Comparison of ENCODE assay signal across 8 cellular contexts in the genomic region with DNA sequence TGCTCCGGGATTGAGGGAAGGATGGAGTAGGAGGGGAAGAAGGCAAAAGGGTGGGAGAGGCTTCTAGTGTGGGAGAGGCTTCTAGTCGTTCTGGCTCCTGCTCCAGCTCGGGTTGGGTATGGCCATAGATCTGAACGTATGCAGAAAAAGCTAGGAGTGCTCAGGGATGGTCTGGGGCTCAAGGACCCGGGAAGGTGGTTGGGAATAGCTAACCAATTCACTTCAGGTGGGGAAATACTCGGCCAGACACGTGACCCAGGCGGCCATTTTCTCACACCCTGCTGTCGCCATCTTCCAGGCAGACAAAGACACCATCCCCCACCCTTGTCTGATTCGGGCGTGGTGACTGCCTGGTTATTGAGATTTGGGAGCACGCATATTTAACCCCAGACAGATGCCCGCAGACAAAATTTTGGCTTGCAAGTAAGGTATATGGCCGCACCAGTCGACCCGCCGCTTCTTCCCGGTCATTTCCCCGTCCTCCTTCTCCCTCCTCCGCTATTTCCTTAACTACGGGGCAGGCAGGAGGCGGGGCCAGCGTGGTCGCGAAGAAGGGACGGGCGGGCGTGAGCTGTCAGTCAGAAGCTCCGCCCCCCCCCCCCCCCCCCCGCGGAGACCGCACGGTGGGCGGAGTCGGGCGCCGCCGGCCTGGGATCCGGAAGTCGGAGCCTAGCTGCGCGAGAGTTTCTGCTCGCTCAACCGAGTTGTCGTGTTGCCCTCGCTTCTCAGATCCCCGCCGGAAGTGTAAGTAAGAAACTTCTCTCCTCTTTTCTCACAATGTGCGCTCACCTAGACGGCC. TPM values are rescaled to one million over a fixed set of nuclear protein-coding genes. Genes with fewer than 3 reads are reported as not detected.
DNase-seq lines count a peak whose midpoint lies in the region; ATAC-seq and TF ChIP-seq lines count a peak whose summit lies in the region.

GNL3L (plus strand) TSS at position 661 of the 799 bp plus-strand sequence. CDS start 2,348 bp downstream, outside the sequence.

- H3K27ac Mint-ChIP-seq in activated CD4-positive, alpha-beta T cell treated with anti-CD3 and anti-CD28 coated beads, Interleukin-2, amount 10 ng/mL, durations not matched to agents 7 days and 5 days: peak within 1 kb of the TSS; percentile 97

- ATAC-seq in GM19351 (IDR thresholded peaks at IDR 0.05; ENCODE audit: unreplicated experiment): peak; percentile 80
- ATAC-seq in HG03521 (IDR thresholded peaks at IDR 0.05; ENCODE audit: unreplicated experiment): peak; percentile 88
- peak; percentile 96 for ATAC-seq in left lung

- TF ChIP-seq CTCF in BJ (IDR thresholded peaks at IDR 0.05; ENCODE audit: insufficient read depth, low read depth, low read length) (no peak), left lung (IDR thresholded peaks at IDR 0.05) (peak in 1 of 2 donors; percentile 9)

- POLR2A ChIA-PET in BJ (lab: Charles Lee): interaction anchor here (0.6 to 0.7 kb wide), 2 partner anchors 34 to 847 kb away, joined by 3 read pairs; partner anchors contain the start of gene FGD1
- POLR2A ChIA-PET in activated CD4-positive, alpha-beta T cell treated with anti-CD3 and anti-CD28 coated beads, Interleukin-2, amount 10 ng/mL, durations not matched to agents 7 days and 5 days (lab: Charles Lee): no interaction called here

- H3K36me3 ChIP-seq in BJ (ENCODE audit: control insufficient read depth, insufficient read depth, low read length): no peaks in the 10 kb centered on the region
- H3K36me3 ChIP-seq in left lung: peaks cover 0 to 12% of the 10 kb centered on the region in 2 donors

- H3K27ac ChIP-seq in left lung: peak within 1 kb of the TSS; percentile 69 to 87

- H3K9me3 ChIP-seq in left lung: no peaks in the 10 kb centered on the region

- peaks cover 11% of the 10 kb centered on the region for H3K9me3 Mint-ChIP-seq in activated CD4-positive, alpha-beta T cell treated with anti-CD3 and anti-CD28 coated beads, Interleukin-2, amount 10 ng/mL, durations not matched to agents 7 days and 5 days

- H3K27me3 ChIP-seq in BJ (ENCODE audit: control insufficient read depth, insufficient read depth, low read length): no peaks in the 10 kb centered on the region
- no peaks in the 10 kb centered on the region for H3K27me3 ChIP-seq in left lung

- intact Hi-C loops in left lung (cut with DNase I): no loop called here

- H3K4me3 Mint-ChIP-seq in activated CD4-positive, alpha-beta T cell treated with anti-CD3 and anti-CD28 coated beads, Interleukin-2, amount 10 ng/mL, durations not matched to agents 7 days and 5 days: peak within 1 kb of the TSS; percentile 93

- H3K4me3 ChIP-seq in BJ (ENCODE audit: low read depth, low read length) (peak within 1 kb of the TSS; percentile 55), left lung (peak within 1 kb of the TSS; percentile 48 to 71)

- CTCF ChIA-PET in BJ (lab: Yijun Ruan, JAX): no interaction called here
- CTCF ChIA-PET in activated CD4-positive, alpha-beta T cell treated with anti-CD3 and anti-CD28 coated beads, Interleukin-2, amount 10 ng/mL, durations not matched to agents 7 days and 5 days (lab: Charles Lee): interaction anchor here (1.6 kb wide), 1 partner anchor 12 kb away, joined by 4 read pairs; no protein-coding TSS in a partner anchor

- H3K36me3 Mint-ChIP-seq in activated CD4-positive, alpha-beta T cell treated with anti-CD3 and anti-CD28 coated beads, Interleukin-2, amount 10 ng/mL, durations not matched to agents 7 days and 5 days (ENCODE audit: low read depth): peaks cover 38% of the 10 kb centered on the region

- no peaks in the 10 kb centered on the region for H3K27me3 Mint-ChIP-seq in activated CD4-positive, alpha-beta T cell treated with anti-CD3 and anti-CD28 coated beads, Interleukin-2, amount 10 ng/mL, durations not matched to agents 7 days and 5 days

- peaks cover 34% of the 10 kb centered on the region for H3K4me1 Mint-ChIP-seq in activated CD4-positive, alpha-beta T cell treated with anti-CD3 and anti-CD28 coated beads, Interleukin-2, amount 10 ng/mL, durations not matched to agents 7 days and 5 days

- H3K4me1 ChIP-seq in left lung: peaks cover 0 to 13% of the 10 kb centered on the region in 2 donors

- DNase-seq in BJ (ENCODE audit: low read depth) (peak; percentile 37), NCI-H69 (lab: John Stamatoyannopoulos, UW) (peak; percentile 93), dedifferentiated amniotic fluid mesenchymal stem cell (ENCODE audit: extremely low spot score) (peak; percentile 61), left lung (peak; percentile 91 to 93)
- DNase-seq in activated CD4-positive, alpha-beta T cell treated with anti-CD3 and anti-CD28 coated beads, Interleukin-2, amount 10 ng/mL, durations not matched to agents 7 days and 5 days: peak; percentile 81
- peak; percentile 73 for DNase-seq in stimulated activated CD4-positive, alpha-beta T cell treated with anti-CD3 and anti-CD28 coated beads, Interleukin-2, amount 100 ng/mL, for 4 hours (ENCODE audit: low read depth)

RNA-seq across cellular contexts. Expression of gene GNL3L, which starts in this region (rescaled TPM):
- polyA plus RNA-seq in BJ (2011; rRNA removed): 21.1 and 22.2 TPM in 2 replicates
- 29.2 and 38.2 TPM in 2 replicates for polyA minus RNA-seq in BJ (2011; rRNA and poly(A)+ RNA removed)
- 10 to 100 TPM; 53.9 to 56.4 TPM for total RNA-seq in activated CD4-positive, alpha-beta T cell treated with anti-CD3 and anti-CD28 coated beads, Interleukin-2, amount 10 ng/mL, durations not matched to agents 7 days and 5 days
- total RNA-seq in left lung: 10 to 100 TPM; 28.1 to 30.7 TPM

Comparison
In these comparisons a context has a peak if more than half of its experiments do, and no peak if none do; other contexts are left out.
1. Peak in every context shown above with its lines: DNase-seq, ATAC-seq, H3K4me3 ChIP-seq and H3K27ac ChIP-seq.
2. DNase-seq: peak in every context shown above with its lines; median percentile 93 in NCI-H69; 92 in left lung; 81 in activated CD4-positive, alpha-beta T cell treated with anti-CD3 and anti-CD28 coated beads, Interleukin-2, amount 10 ng/mL, durations not matched to agents 7 days and 5 days; 73 in stimulated activated CD4-positive, alpha-beta T cell treated with anti-CD3 and anti-CD28 coated beads, Interleukin-2, amount 100 ng/mL, for 4 hours; 61 in dedifferentiated amniotic fluid mesenchymal stem cell; 37 in BJ.